In the genomic region with DNA sequence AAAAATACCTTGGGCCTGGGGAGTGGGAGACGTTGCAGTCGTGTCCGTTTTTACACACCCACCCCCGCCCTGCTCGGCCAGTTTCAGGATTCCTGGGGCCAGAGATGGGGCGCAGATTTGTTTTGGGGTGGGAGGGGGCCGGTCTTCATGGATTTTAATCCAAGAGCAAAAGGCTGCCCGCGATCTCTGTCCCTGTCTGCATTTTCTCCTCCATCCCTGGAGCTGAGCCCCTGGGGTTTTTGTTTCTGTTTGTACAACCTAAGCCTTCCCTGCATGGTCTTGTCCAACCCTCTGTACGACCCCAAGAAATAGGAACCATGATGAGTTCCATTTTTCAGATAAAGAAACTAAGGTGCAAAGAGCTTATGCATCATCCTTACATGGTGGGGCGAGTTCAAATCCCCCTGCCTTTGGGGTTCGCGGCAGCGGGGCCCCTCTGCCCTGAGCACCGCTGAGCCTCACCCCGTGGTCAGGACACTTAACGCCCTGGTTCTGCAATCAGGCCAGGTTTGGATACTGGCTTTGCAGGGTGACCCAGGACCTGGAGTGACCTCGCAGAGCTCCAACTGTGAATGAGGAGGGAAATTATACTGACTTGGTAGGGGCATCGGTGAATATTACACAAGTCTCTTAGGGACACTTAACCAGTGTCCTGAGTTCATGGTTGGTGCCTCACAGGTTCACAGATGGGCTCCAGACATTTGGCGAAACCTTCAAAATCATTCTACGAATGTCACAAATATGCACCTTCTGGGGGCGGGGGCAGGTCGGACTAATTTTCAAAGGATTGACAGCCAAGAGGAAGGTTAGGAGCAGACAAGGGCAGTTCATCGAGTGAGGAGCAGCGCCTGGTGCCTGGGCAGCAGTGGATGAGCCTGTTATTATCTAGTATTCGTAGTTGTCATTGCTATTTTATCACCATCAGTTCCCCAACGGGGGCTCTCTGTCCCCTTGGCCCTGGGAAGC, we compare ENCODE assay signal across 1 cellular context.
TF ChIP-seq lines count a peak whose summit lies in the region.

No MANE protein-coding gene starts in this region.

TF ChIP-seq in H1, 55 proteins besides CTCF, POLR2A, EP300 and RAD21:
- TF ChIP-seq SUZ12 (IDR thresholded peaks at IDR 0.05; ENCODE audit: low read length) (peak; percentile 61), CHD7 (IDR thresholded peaks at IDR 0.05; ENCODE audit: insufficient replicate concordance, low read length) (no peak), EZH2 (IDR thresholded peaks at IDR 0.05; ENCODE audit: low read depth, low read length, severe bottlenecking) (peak; percentile 21), CTBP2 (IDR thresholded peaks at IDR 0.05; ENCODE audit: borderline replicate concordance, insufficient read depth, insufficient read length, low read length) (peak; percentile 4), RNF2 (IDR thresholded peaks at IDR 0.05; ENCODE audit: borderline replicate concordance, low read depth, low read length, missing control alignments, poor library complexity, severe bottlenecking) (peak; percentile 85), CBX8 (IDR thresholded peaks at IDR 0.05; ENCODE audit: borderline replicate concordance, low read depth, low read length) (no peak)
